34 cellular contexts compared by ENCODE assay signal in the genomic region with DNA sequence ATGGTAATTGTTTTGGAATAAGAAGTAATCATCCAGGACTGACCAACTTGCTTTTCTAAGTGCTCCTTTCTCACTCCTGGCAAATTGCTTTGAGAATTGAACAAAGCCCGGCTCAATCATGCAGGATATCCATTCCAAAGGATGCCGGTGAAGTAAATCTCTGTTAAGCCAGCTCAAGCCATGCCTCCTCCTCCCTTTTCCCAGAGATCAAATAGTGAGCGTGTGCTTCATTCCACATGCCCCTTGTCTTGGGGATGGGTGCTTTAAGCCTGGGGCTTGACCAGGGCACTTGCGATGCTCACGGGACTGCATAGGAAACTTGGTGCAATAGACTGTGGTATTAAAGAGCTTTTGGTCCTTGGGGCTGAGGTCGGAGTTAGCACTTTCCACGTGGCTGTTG.
"Had no signal": no experiment of that assay in that cellular context is flagged by ENCODE, and none has a peak within 500 bp of the region (broad histone marks: within the 10 kb centered on the region; RNA-seq: fewer than 3 reads in every experiment).

No MANE protein-coding gene starts in this region.

- H3K9me3 ChIP-seq: ascending aorta had no signal

- ATAC-seq: activated CD4-positive, alpha-beta T cell treated with anti-CD3 and anti-CD28 coated beads for 36 hours; activated CD4-positive, CD25-positive, alpha-beta regulatory T cell treated with anti-CD3 and anti-CD28 coated beads, Interleukin-2, amount 50 U/mL, for 24 hours; activated CD8-positive, alpha-beta memory T cell treated with anti-CD3 and anti-CD28 coated beads, Interleukin-2, amount 10 ng/mL, durations not matched to agents 7 days and 5 days; activated CD8-positive, alpha-beta T cell treated with anti-CD3 and anti-CD28 coated beads, Interleukin-2, amount 10 ng/mL, durations not matched to agents 7 days and 5 days; activated naive CD8-positive, alpha-beta T cell treated with anti-CD3 and anti-CD28 coated beads, Interleukin-2, amount 50 U/mL, for 24 hours; WTC11 had no signal

- H3K9me3 Mint-ChIP-seq: activated CD4-positive, alpha-beta memory T cell treated with anti-CD3 and anti-CD28 coated beads, Interleukin-2, amount 10 ng/mL, durations not matched to agents 7 days and 5 days; activated CD4-positive, alpha-beta T cell treated with anti-CD3 and anti-CD28 coated beads, Interleukin-2, amount 10 ng/mL, durations not matched to agents 7 days and 5 days; activated naive CD4-positive, alpha-beta T cell treated with anti-CD3 and anti-CD28 coated beads, Interleukin-2, amount 10 ng/mL, durations not matched to agents 7 days and 5 days; activated naive CD4-positive, alpha-beta T cell treated with anti-CD3 and anti-CD28 coated beads, Interleukin-2, amount 50 U/mL, for 24 hours; activated naive CD8-positive, alpha-beta T cell treated with anti-CD3 and anti-CD28 coated beads, Interleukin-2, amount 10 ng/mL, durations not matched to agents 7 days and 5 days; activated naive CD8-positive, alpha-beta T cell treated with anti-CD3 and anti-CD28 coated beads, Interleukin-2, amount 50 U/mL, for 24 hours; activated T-cell treated with anti-CD3 and anti-CD28 coated beads, Interleukin-2, amount 50 U/mL, for 24 hours; activated T-helper 2 cell treated with anti-CD3 and anti-CD28 coated beads, Interferon-gamma antibody, Interleukin-2, Interleukin-4, amounts not matched to agents 10 μg/mL and 5 μg/mL and 100 μg/mL, durations not matched to agents 14 hours and 24 hours and 36 hours; brain; central memory CD8-positive, alpha-beta T cell; T-helper 1 cell treated with Interleukin-12 subunit alpha and Interleukin-12 subunit beta and Interleukin-4 antibody, amounts not matched to agents 30 μg/mL and 1 μg/mL, for 36 hours; T-helper 2 cell treated with Interferon-gamma antibody and Interleukin-4, amounts not matched to agents 5 μg/mL and 100 μg/mL, for 36 hours; WTC11 had no signal

- H3K4me3 ChIP-seq: ascending aorta, cardiac muscle cell had no signal

- DNase-seq: activated CD4-positive, alpha-beta memory T cell treated with anti-CD3 and anti-CD28 coated beads, Interleukin-2, amount 10 ng/mL, durations not matched to agents 7 days and 5 days; activated CD4-positive, alpha-beta T cell treated with anti-CD3 and anti-CD28 coated beads for 1 hour; activated CD4-positive, alpha-beta T cell treated with anti-CD3 and anti-CD28 coated beads for 36 hours; activated CD4-positive, alpha-beta T cell treated with anti-CD3 and anti-CD28 coated beads for 48 hours; activated CD4-positive, alpha-beta T cell treated with anti-CD3 and anti-CD28 coated beads, Interleukin-2, amount 10 ng/mL, durations not matched to agents 7 days and 5 days; activated CD4-positive, alpha-beta T cell treated with anti-CD3 and anti-CD28 coated beads, Interleukin-2, amount 50 U/mL, for 48 hours; activated CD4-positive, CD25-positive, alpha-beta regulatory T cell; activated CD8-positive, alpha-beta memory T cell treated with anti-CD3 and anti-CD28 coated beads for 24 hours; activated CD8-positive, alpha-beta memory T cell treated with anti-CD3 and anti-CD28 coated beads, Interleukin-2, amount 10 ng/mL, durations not matched to agents 7 days and 5 days; activated CD8-positive, alpha-beta memory T cell treated with anti-CD3 and anti-CD28 coated beads, Interleukin-2, amount 50 U/mL, for 48 hours; activated CD8-positive, alpha-beta T cell treated with anti-CD3 and anti-CD28 coated beads, Interleukin-2, amount 10 ng/mL, durations not matched to agents 7 days and 5 days; activated effector memory CD4-positive, alpha-beta T cell treated with Interleukin-2 at 50 U/mL for 16 hours; activated gamma-delta T cell; activated naive CD4-positive, alpha-beta T cell treated with anti-CD3 and anti-CD28 coated beads, Interleukin-2, amount 10 ng/mL, durations not matched to agents 7 days and 5 days; activated naive CD4-positive, alpha-beta T cell treated with Interleukin-2 at 50 U/mL for 16 hours; activated naive CD8-positive, alpha-beta T cell treated with anti-CD3 and anti-CD28 coated beads, Interleukin-2, amount 10 ng/mL, durations not matched to agents 7 days and 5 days; activated naive CD8-positive, alpha-beta T cell treated with anti-CD3 and anti-CD28 coated beads, Interleukin-2, amount 50 U/mL, for 24 hours; activated T-cell treated with anti-CD3 and anti-CD28 coated beads, Interleukin-2, amount 50 U/mL, for 24 hours; activated T-cell treated with anti-CD3 and anti-CD28 coated beads, Interleukin-2, amount 50 U/mL, for 48 hours; T-helper 1 cell; T-helper 2 cell; T-helper 9 cell had no signal

- H3K36me3 Mint-ChIP-seq: activated CD8-positive, alpha-beta memory T cell treated with anti-CD3 and anti-CD28 coated beads, Interleukin-2, amount 10 ng/mL, durations not matched to agents 7 days and 5 days; activated naive CD4-positive, alpha-beta T cell treated with anti-CD3 and anti-CD28 coated beads, Interleukin-2, amount 10 ng/mL, durations not matched to agents 7 days and 5 days; activated naive CD4-positive, alpha-beta T cell treated with anti-CD3 and anti-CD28 coated beads, Interleukin-2, amount 50 U/mL, for 24 hours; activated naive CD8-positive, alpha-beta T cell; activated naive CD8-positive, alpha-beta T cell treated with anti-CD3 and anti-CD28 coated beads, Interleukin-2, amount 10 ng/mL, durations not matched to agents 7 days and 5 days; brain; WTC11 had no signal

- H3K4me3 Mint-ChIP-seq: activated CD4-positive, alpha-beta memory T cell treated with anti-CD3 and anti-CD28 coated beads, Interleukin-2, amount 10 ng/mL, durations not matched to agents 7 days and 5 days; activated CD4-positive, alpha-beta T cell treated with anti-CD3 and anti-CD28 coated beads for 36 hours; activated CD4-positive, alpha-beta T cell treated with anti-CD3 and anti-CD28 coated beads, Interleukin-2, amount 10 ng/mL, durations not matched to agents 7 days and 5 days; activated CD8-positive, alpha-beta memory T cell treated with anti-CD3 and anti-CD28 coated beads, Interleukin-2, amount 10 ng/mL, durations not matched to agents 7 days and 5 days; activated CD8-positive, alpha-beta T cell treated with anti-CD3 and anti-CD28 coated beads, Interleukin-2, amount 10 ng/mL, durations not matched to agents 7 days and 5 days; activated naive CD4-positive, alpha-beta T cell treated with anti-CD3 and anti-CD28 coated beads, Interleukin-2, amount 10 ng/mL, durations not matched to agents 7 days and 5 days; activated naive CD4-positive, alpha-beta T cell treated with anti-CD3 and anti-CD28 coated beads, Interleukin-2, amount 50 U/mL, for 24 hours; activated naive CD8-positive, alpha-beta T cell; activated naive CD8-positive, alpha-beta T cell treated with anti-CD3 and anti-CD28 coated beads, Interleukin-2, amount 10 ng/mL, durations not matched to agents 7 days and 5 days; activated naive CD8-positive, alpha-beta T cell treated with anti-CD3 and anti-CD28 coated beads, Interleukin-2, amount 50 U/mL, for 24 hours; activated T-cell treated with anti-CD3 and anti-CD28 coated beads, Interleukin-2, amount 50 U/mL, for 24 hours; central memory CD8-positive, alpha-beta T cell; T-helper 1 cell treated with Interleukin-12 subunit alpha and Interleukin-12 subunit beta and Interleukin-4 antibody, amounts not matched to agents 30 μg/mL and 1 μg/mL, for 36 hours; T-helper 2 cell treated with Interferon-gamma antibody and Interleukin-4, amounts not matched to agents 5 μg/mL and 100 μg/mL, for 36 hours; WTC11 had no signal

- H3K27ac ChIP-seq: ascending aorta, cardiac muscle cell, VCaP had no signal

- H3K27ac Mint-ChIP-seq: activated CD4-positive, alpha-beta memory T cell treated with anti-CD3 and anti-CD28 coated beads, Interleukin-2, amount 10 ng/mL, durations not matched to agents 7 days and 5 days; activated CD4-positive, alpha-beta T cell treated with anti-CD3 and anti-CD28 coated beads for 36 hours; activated CD4-positive, alpha-beta T cell treated with anti-CD3 and anti-CD28 coated beads, Interleukin-2, amount 10 ng/mL, durations not matched to agents 7 days and 5 days; activated CD8-positive, alpha-beta memory T cell treated with anti-CD3 and anti-CD28 coated beads, Interleukin-2, amount 10 ng/mL, durations not matched to agents 7 days and 5 days; activated CD8-positive, alpha-beta T cell treated with anti-CD3 and anti-CD28 coated beads, Interleukin-2, amount 10 ng/mL, durations not matched to agents 7 days and 5 days; activated naive CD4-positive, alpha-beta T cell treated with anti-CD3 and anti-CD28 coated beads, Interleukin-2, amount 10 ng/mL, durations not matched to agents 7 days and 5 days; activated naive CD4-positive, alpha-beta T cell treated with anti-CD3 and anti-CD28 coated beads, Interleukin-2, amount 50 U/mL, for 24 hours; activated naive CD8-positive, alpha-beta T cell; activated naive CD8-positive, alpha-beta T cell treated with anti-CD3 and anti-CD28 coated beads, Interleukin-2, amount 10 ng/mL, durations not matched to agents 7 days and 5 days; activated naive CD8-positive, alpha-beta T cell treated with anti-CD3 and anti-CD28 coated beads, Interleukin-2, amount 50 U/mL, for 24 hours; activated T-cell treated with anti-CD3 and anti-CD28 coated beads, Interleukin-2, amount 50 U/mL, for 24 hours; activated T-helper 2 cell treated with anti-CD3 and anti-CD28 coated beads, Interferon-gamma antibody, Interleukin-2, Interleukin-4, amounts not matched to agents 10 μg/mL and 5 μg/mL and 100 μg/mL, durations not matched to agents 14 hours and 24 hours and 36 hours; T-helper 1 cell treated with Interleukin-12 subunit alpha and Interleukin-12 subunit beta and Interleukin-4 antibody, amounts not matched to agents 30 μg/mL and 1 μg/mL, for 36 hours; T-helper 2 cell treated with Interferon-gamma antibody and Interleukin-4, amounts not matched to agents 5 μg/mL and 100 μg/mL, for 36 hours; WTC11 had no signal

- H3K36me3 ChIP-seq: ascending aorta, cardiac muscle cell had no signal

- H3K27me3 Mint-ChIP-seq: activated CD4-positive, alpha-beta T cell treated with anti-CD3 and anti-CD28 coated beads for 36 hours had no signal

- H3K27me3 ChIP-seq: ascending aorta had no signal

- H3K4me1 Mint-ChIP-seq: activated CD4-positive, alpha-beta memory T cell treated with anti-CD3 and anti-CD28 coated beads, Interleukin-2, amount 10 ng/mL, durations not matched to agents 7 days and 5 days; activated CD4-positive, alpha-beta T cell treated with anti-CD3 and anti-CD28 coated beads for 36 hours; activated CD4-positive, alpha-beta T cell treated with anti-CD3 and anti-CD28 coated beads, Interleukin-2, amount 10 ng/mL, durations not matched to agents 7 days and 5 days; activated CD8-positive, alpha-beta memory T cell treated with anti-CD3 and anti-CD28 coated beads, Interleukin-2, amount 10 ng/mL, durations not matched to agents 7 days and 5 days; activated naive CD4-positive, alpha-beta T cell treated with anti-CD3 and anti-CD28 coated beads, Interleukin-2, amount 10 ng/mL, durations not matched to agents 7 days and 5 days; activated naive CD4-positive, alpha-beta T cell treated with anti-CD3 and anti-CD28 coated beads, Interleukin-2, amount 50 U/mL, for 24 hours; activated naive CD8-positive, alpha-beta T cell treated with anti-CD3 and anti-CD28 coated beads, Interleukin-2, amount 10 ng/mL, durations not matched to agents 7 days and 5 days; activated naive CD8-positive, alpha-beta T cell treated with anti-CD3 and anti-CD28 coated beads, Interleukin-2, amount 50 U/mL, for 24 hours; central memory CD8-positive, alpha-beta T cell had no signal
